1 cellular context compared by ENCODE assay signal in the genomic region with DNA sequence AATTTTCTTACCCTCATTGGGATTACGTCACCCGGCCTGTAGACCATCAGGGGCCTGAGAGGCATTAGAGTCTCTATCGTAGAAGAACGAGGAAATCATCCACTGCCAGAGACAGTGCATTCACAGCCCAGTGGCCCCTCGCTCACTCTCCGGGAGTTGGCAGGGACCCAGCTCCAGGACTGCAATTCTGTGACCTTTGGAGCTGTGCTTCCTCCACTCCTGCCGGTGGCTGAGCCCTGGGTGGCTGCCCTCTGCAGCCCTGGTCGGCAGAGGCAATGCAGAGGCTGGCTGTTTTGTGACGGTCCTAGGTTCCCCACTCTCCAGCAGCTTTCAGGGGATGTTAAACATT.
A peak's percentile ranks its signal among the peaks of the same experiment; 100 is the strongest.
TF ChIP-seq lines count a peak whose summit lies in the region.

No MANE protein-coding gene starts in this region.

TF ChIP-seq in K562, 482 proteins besides CTCF, POLR2A, EP300 and RAD21:
- TF ChIP-seq, protein P1, sequence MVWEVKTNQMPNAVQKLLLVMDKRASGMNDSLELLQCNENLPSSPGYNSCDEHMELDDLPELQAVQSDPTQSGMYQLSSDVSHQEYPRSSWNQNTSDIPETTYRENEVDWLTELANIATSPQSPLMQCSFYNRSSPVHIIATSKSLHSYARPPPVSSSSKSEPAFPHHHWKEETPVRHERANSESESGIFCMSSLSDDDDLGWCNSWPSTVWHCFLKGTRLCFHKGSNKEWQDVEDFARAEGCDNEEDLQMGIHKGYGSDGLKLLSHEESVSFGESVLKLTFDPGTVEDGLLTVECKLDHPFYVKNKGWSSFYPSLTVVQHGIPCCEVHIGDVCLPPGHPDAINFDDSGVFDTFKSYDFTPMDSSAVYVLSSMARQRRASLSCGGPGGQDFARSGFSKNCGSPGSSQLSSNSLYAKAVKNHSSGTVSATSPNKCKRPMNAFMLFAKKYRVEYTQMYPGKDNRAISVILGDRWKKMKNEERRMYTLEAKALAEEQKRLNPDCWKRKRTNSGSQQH (CRISPR knock-in tag; IDR thresholded peaks at IDR 0.05) = no peak
- TF ChIP-seq BRCA1 (IDR thresholded peaks at IDR 0.05) = no peak
- TF ChIP-seq BRCA1 (CRISPR knock-in tag; IDR thresholded peaks at IDR 0.05) = no peak
- TF ChIP-seq ZNF324 (CRISPR knock-in tag; IDR thresholded peaks at IDR 0.05) = no peak
- TF ChIP-seq ZFP36 (IDR thresholded peaks at IDR 0.05; ENCODE audit: low read depth, low read length, partially characterized antibody) = peak; percentile 6
- no peak for TF ChIP-seq XRCC4 (IDR thresholded peaks at IDR 0.05; ENCODE audit: extremely low read depth, insufficient read depth, insufficient read length)
- TF ChIP-seq, protein P2, sequence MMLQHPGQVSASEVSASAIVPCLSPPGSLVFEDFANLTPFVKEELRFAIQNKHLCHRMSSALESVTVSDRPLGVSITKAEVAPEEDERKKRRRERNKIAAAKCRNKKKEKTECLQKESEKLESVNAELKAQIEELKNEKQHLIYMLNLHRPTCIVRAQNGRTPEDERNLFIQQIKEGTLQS (IDR thresholded peaks at IDR 0.05) = peak; percentile 40
- TF ChIP-seq, protein P2 (CRISPR knock-in tag; conservative IDR thresholded peaks at IDR 0.05) = no peak
- no peak for TF ChIP-seq ZNF146 (CRISPR knock-in tag; IDR thresholded peaks at IDR 0.05; ENCODE audit: unreplicated experiment)
- no peak for TF ChIP-seq TFAM (CRISPR knock-in tag; conservative IDR thresholded peaks at IDR 0.05)
- no peak for TF ChIP-seq ZBTB1 (CRISPR knock-in tag; IDR thresholded peaks at IDR 0.05; ENCODE audit: borderline replicate concordance, low read depth)
- TF ChIP-seq EHMT2 (IDR thresholded peaks at IDR 0.05) = no peak
- TF ChIP-seq, protein P3, sequence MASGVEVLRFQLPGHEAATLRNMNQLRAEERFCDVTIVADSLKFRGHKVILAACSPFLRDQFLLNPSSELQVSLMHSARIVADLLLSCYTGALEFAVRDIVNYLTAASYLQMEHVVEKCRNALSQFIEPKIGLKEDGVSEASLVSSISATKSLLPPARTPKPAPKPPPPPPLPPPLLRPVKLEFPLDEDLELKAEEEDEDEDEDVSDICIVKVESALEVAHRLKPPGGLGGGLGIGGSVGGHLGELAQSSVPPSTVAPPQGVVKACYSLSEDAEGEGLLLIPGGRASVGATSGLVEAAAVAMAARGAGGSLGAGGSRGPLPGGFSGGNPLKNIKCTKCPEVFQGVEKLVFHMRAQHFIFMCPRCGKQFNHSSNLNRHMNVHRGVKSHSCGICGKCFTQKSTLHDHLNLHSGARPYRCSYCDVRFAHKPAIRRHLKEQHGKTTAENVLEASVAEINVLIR (CRISPR knock-in tag; IDR thresholded peaks at IDR 0.05) = no peak
- TF ChIP-seq OTX1 (CRISPR knock-in tag; IDR thresholded peaks at IDR 0.05) = no peak
- no peak for TF ChIP-seq MEF2D (tag; conservative IDR thresholded peaks at IDR 0.05; ENCODE audit: low read depth)
- TF ChIP-seq JUN (IDR thresholded peaks at IDR 0.05; ENCODE audit: borderline replicate concordance, low read depth, low read length) = no peak
- no peak for TF ChIP-seq JUN (CRISPR knock-in tag; IDR thresholded peaks at IDR 0.05; ENCODE audit: borderline replicate concordance)
- no peak for TF ChIP-seq MYNN (IDR thresholded peaks at IDR 0.05)
- TF ChIP-seq MYNN (CRISPR knock-in tag; IDR thresholded peaks at IDR 0.05) = no peak
- TF ChIP-seq NFIC (IDR thresholded peaks at IDR 0.05) = 0 out of 2 replicates have a peak, but pooled peaks have one; percentile 19
- no peak for TF ChIP-seq SMAD1 (IDR thresholded peaks at IDR 0.05; ENCODE audit: low read depth, low read length, partially characterized antibody)
- no peak for TF ChIP-seq CBX3 (IDR thresholded peaks at IDR 0.05; ENCODE audit: borderline replicate concordance in 1 of 2, low read length in 2 of 2)
